ENCODE assay signal across 1 cellular context in the genomic region with DNA sequence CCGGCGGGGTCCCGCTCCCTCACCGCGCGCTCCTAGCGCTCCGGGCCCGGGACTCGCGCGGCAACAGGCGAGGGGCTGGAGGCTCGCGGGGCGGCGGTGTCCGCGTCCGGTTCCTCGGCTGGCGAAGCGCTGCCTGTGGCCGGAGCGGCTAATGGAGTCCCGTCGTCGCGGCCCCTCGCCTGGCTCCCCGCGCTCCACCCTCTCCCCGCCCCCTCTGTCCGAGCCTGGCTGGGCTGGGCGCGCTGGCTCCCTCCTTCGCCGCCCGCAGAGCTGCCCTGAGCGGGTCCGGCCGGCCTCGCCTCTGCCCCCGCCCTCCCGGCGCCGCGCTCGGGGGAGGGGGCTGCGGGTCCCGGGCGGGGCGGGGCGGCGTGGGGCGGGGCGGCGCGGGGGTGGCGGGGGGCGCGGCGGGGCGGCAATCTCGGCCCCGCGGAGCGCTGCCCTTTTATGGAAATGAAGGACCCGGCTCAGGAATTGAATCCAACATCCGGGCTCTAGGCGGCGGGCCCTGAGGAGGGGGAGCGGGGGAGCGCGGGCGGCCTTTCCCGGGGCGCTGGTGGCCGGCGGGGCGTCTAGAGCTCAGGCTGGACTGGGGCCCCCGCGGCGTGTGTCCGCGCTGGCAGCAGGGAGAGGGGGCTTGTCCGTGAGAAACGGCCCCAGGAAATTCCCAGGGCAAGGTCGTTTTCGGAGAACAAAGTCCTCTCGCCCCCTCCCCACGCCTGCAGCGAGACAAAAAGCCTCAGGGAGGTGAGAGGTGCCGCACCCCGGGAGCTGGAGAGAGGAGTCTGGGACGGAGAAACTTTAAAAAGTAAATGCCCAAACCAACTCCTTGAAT.
TF ChIP-seq lines count a peak whose summit lies in the region.

A gene with protein sequence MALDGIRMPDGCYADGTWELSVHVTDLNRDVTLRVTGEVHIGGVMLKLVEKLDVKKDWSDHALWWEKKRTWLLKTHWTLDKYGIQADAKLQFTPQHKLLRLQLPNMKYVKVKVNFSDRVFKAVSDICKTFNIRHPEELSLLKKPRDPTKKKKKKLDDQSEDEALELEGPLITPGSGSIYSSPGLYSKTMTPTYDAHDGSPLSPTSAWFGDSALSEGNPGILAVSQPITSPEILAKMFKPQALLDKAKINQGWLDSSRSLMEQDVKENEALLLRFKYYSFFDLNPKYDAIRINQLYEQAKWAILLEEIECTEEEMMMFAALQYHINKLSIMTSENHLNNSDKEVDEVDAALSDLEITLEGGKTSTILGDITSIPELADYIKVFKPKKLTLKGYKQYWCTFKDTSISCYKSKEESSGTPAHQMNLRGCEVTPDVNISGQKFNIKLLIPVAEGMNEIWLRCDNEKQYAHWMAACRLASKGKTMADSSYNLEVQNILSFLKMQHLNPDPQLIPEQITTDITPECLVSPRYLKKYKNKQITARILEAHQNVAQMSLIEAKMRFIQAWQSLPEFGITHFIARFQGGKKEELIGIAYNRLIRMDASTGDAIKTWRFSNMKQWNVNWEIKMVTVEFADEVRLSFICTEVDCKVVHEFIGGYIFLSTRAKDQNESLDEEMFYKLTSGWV (minus strand): TSS at position 153 of the 832 bp plus-strand sequence. CDS start 482 bp downstream, outside the sequence.

TF ChIP-seq in HepG2, 621 proteins besides CTCF, POLR2A, EP300 and RAD21 (continued from another document and continues in another):
- TF ChIP-seq, protein P1, sequence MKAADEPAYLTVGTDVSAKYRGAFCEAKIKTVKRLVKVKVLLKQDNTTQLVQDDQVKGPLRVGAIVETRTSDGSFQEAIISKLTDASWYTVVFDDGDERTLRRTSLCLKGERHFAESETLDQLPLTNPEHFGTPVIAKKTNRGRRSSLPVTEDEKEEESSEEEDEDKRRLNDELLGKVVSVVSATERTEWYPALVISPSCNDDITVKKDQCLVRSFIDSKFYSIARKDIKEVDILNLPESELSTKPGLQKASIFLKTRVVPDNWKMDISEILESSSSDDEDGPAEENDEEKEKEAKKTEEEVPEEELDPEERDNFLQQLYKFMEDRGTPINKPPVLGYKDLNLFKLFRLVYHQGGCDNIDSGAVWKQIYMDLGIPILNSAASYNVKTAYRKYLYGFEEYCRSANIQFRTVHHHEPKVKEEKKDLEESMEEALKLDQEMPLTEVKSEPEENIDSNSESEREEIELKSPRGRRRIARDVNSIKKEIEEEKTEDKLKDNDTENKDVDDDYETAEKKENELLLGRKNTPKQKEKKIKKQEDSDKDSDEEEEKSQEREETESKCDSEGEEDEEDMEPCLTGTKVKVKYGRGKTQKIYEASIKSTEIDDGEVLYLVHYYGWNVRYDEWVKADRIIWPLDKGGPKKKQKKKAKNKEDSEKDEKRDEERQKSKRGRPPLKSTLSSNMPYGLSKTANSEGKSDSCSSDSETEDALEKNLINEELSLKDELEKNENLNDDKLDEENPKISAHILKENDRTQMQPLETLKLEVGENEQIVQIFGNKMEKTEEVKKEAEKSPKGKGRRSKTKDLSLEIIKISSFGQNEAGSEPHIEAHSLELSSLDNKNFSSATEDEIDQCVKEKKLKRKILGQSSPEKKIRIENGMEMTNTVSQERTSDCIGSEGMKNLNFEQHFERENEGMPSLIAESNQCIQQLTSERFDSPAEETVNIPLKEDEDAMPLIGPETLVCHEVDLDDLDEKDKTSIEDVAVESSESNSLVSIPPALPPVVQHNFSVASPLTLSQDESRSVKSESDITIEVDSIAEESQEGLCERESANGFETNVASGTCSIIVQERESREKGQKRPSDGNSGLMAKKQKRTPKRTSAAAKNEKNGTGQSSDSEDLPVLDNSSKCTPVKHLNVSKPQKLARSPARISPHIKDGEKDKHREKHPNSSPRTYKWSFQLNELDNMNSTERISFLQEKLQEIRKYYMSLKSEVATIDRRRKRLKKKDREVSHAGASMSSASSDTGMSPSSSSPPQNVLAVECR (CRISPR knock-in tag; IDR thresholded peaks at IDR 0.05; ENCODE audit: borderline replicate concordance) = peak; percentile 66; the same call in 1 of the 2 replicates
- TF ChIP-seq TP53 (CRISPR knock-in tag; conservative IDR thresholded peaks at IDR 0.05) (no peak), IRF2 (CRISPR knock-in tag; IDR thresholded peaks at IDR 0.05) (0 out of 2 replicates have a peak, but pooled peaks have one; percentile 19), ZBTB3 (CRISPR knock-in tag; IDR thresholded peaks at IDR 0.05; ENCODE audit: borderline replicate concordance, low read depth) (no peak), HOXD1 (CRISPR knock-in tag; IDR thresholded peaks at IDR 0.05) (no peak), ZNF292 (CRISPR knock-in tag; IDR thresholded peaks at IDR 0.05; ENCODE audit: borderline replicate concordance, low read depth) (no peak), JUN (CRISPR knock-in tag; IDR thresholded peaks at IDR 0.05) (no peak), SCMH1 (CRISPR knock-in tag; IDR thresholded peaks at IDR 0.05; ENCODE audit: borderline replicate concordance) (no peak), ZNF775 (CRISPR knock-in tag; IDR thresholded peaks at IDR 0.05; ENCODE audit: borderline replicate concordance) (no peak), SNAI1 (CRISPR knock-in tag; IDR thresholded peaks at IDR 0.05; ENCODE audit: borderline replicate concordance) (peak; percentile 74; the same call in 1 of the 2 replicates), ZFP37 (CRISPR knock-in tag; IDR thresholded peaks at IDR 0.05; ENCODE audit: borderline replicate concordance) (no peak), ARNT (IDR thresholded peaks at IDR 0.05) (no peak), PAXIP1 (CRISPR knock-in tag; conservative IDR thresholded peaks at IDR 0.05) (peak; percentile 21; the same call in 1 of the 2 replicates), MEIS2 (CRISPR knock-in tag; IDR thresholded peaks at IDR 0.05) (peak; percentile 25; the same call in 1 of the 2 replicates), ZNF546 (CRISPR knock-in tag; conservative IDR thresholded peaks at IDR 0.05) (peak; percentile 61; the same call in 1 of the 2 replicates), ZNF407 (CRISPR knock-in tag; IDR thresholded peaks at IDR 0.05; ENCODE audit: not compliant biosample characterization) (no peak), ZNF879 (CRISPR knock-in tag; IDR thresholded peaks at IDR 0.05) (no peak), HCFC1 (IDR thresholded peaks at IDR 0.05; ENCODE audit: low read depth, low read length) (no peak), ZBTB25 (CRISPR knock-in tag; IDR thresholded peaks at IDR 0.05) (no peak), REPIN1 (CRISPR knock-in tag; IDR thresholded peaks at IDR 0.05; ENCODE audit: borderline replicate concordance, low read depth) (no peak)
- TF ChIP-seq, protein P2, sequence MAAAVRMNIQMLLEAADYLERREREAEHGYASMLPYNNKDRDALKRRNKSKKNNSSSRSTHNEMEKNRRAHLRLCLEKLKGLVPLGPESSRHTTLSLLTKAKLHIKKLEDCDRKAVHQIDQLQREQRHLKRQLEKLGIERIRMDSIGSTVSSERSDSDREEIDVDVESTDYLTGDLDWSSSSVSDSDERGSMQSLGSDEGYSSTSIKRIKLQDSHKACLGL (CRISPR knock-in tag; IDR thresholded peaks at IDR 0.05) = no peak
- TF ChIP-seq, protein P3, sequence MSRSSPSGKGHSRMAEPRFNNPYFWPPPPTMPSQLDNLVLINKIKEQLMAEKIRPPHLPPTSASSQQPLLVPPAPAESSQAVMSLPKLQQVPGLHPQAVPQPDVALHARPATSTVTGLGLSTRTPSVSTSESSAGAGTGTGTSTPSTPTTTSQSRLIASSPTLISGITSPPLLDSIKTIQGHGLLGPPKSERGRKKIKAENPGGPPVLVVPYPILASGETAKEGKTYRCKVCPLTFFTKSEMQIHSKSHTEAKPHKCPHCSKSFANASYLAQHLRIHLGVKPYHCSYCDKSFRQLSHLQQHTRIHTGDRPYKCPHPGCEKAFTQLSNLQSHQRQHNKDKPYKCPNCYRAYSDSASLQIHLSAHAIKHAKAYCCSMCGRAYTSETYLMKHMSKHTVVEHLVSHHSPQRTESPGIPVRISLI (CRISPR knock-in tag; IDR thresholded peaks at IDR 0.05; ENCODE audit: borderline replicate concordance) = no peak
- TF ChIP-seq, protein P4, sequence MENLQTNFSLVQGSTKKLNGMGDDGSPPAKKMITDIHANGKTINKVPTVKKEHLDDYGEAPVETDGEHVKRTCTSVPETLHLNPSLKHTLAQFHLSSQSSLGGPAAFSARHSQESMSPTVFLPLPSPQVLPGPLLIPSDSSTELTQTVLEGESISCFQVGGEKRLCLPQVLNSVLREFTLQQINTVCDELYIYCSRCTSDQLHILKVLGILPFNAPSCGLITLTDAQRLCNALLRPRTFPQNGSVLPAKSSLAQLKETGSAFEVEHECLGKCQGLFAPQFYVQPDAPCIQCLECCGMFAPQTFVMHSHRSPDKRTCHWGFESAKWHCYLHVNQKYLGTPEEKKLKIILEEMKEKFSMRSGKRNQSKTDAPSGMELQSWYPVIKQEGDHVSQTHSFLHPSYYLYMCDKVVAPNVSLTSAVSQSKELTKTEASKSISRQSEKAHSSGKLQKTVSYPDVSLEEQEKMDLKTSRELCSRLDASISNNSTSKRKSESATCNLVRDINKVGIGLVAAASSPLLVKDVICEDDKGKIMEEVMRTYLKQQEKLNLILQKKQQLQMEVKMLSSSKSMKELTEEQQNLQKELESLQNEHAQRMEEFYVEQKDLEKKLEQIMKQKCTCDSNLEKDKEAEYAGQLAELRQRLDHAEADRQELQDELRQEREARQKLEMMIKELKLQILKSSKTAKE (CRISPR knock-in tag; IDR thresholded peaks at IDR 0.05; ENCODE audit: borderline replicate concordance) = peak; percentile 13; the same call in 1 of the 2 replicates
